Comparison of ENCODE assay signal across 28 cellular contexts in genomic region chr10:37682617-37683016, GRCh38.
"Had no signal": no experiment of that assay in that cellular context is flagged by ENCODE, and none has a peak within 500 bp of the region (broad histone marks: within the 10 kb centered on the region; RNA-seq: fewer than 3 reads in every experiment).

No MANE protein-coding gene starts in this region.

- H3K4me1 Mint-ChIP-seq: natural killer cell; nephron; neural progenitor cell; stimulated activated effector memory CD8-positive, alpha-beta T cell treated with anti-CD3 and anti-CD28 coated beads, Interleukin-12 subunit alpha, Interleukin-12 subunit beta, amount 100 ng/mL, for 72 hours; stimulated activated naive B cell treated with anti-CD40 and anti-IgM and Interleukin-4, amounts not matched to agents 10 μg/mL and 1 μg/mL and 100 μg/mL, for 72 hours had no signal

- H3K27ac ChIP-seq: neural progenitor cell, ovary, parathyroid adenoma, prostate gland, right lobe of liver, sigmoid colon, stomach, thoracic aorta, thyroid gland, tibial nerve, upper lobe of left lung, uterus had no signal

- H3K4me1 ChIP-seq: neural progenitor cell, parathyroid adenoma, prostate gland, right lobe of liver, sigmoid colon, stomach, thyroid gland, tibial nerve, upper lobe of left lung, uterus had no signal

- H3K4me3 Mint-ChIP-seq: naive thymus-derived CD4-positive, alpha-beta T cell; natural killer cell; nephron; neural progenitor cell; stimulated activated effector memory CD8-positive, alpha-beta T cell treated with anti-CD3 and anti-CD28 coated beads, Interleukin-12 subunit alpha, Interleukin-12 subunit beta, amount 100 ng/mL, for 72 hours; stimulated activated naive B cell treated with anti-CD40 and anti-IgM and Interleukin-4, amounts not matched to agents 10 μg/mL and 1 μg/mL and 100 μg/mL, for 72 hours; stimulated activated naive CD8-positive, alpha-beta T cell treated with anti-CD3 and anti-CD28 coated beads, Interleukin-15, Interleukin-2, amounts not matched to agents 100 ng/mL and 50 ng/mL, for 24 hours had no signal

- H3K36me3 ChIP-seq: neural progenitor cell, ovary, prostate gland, right lobe of liver, sigmoid colon, stomach, thoracic aorta, thyroid gland, tibial nerve, upper lobe of left lung, uterus had no signal

- H3K9me3 ChIP-seq: ovary, prostate gland, right lobe of liver, thoracic aorta, thyroid gland, uterus had no signal

- DNase-seq: naive thymus-derived CD4-positive, alpha-beta T cell; natural killer cell; occipital lobe; ovary; retina; right lobe of liver; sigmoid colon; small intestine; stimulated activated CD4-positive, alpha-beta T cell treated with anti-CD3 and anti-CD28 coated beads, Interleukin-15, amount 100 ng/mL, for 24 hours; stimulated activated CD4-positive, alpha-beta T cell treated with anti-CD3 and anti-CD28 coated beads, Interleukin-2, amount 100 ng/mL, for 24 hours; stimulated activated CD4-positive, alpha-beta T cell treated with anti-CD3 and anti-CD28 coated beads, Interleukin-2, amount 100 ng/mL, for 48 hours; stimulated activated CD4-positive, alpha-beta T cell treated with anti-CD3 and anti-CD28 coated beads, Interleukin-4, amount 100 ng/mL, for 24 hours; stimulated activated naive B cell treated with anti-CD40 and anti-IgM and Interleukin-4, amounts not matched to agents 10 μg/mL and 1 μg/mL and 100 μg/mL, for 72 hours; stimulated activated naive CD4-positive, alpha-beta T cell treated with Interleukin-2 at 50 U/mL for 16 hours; stomach; thyroid gland; trophoblast cell; uterus had no signal

- ATAC-seq: naive thymus-derived CD4-positive, alpha-beta T cell; natural killer cell; right cardiac atrium; right lobe of liver; stimulated activated effector memory CD8-positive, alpha-beta T cell treated with anti-CD3 and anti-CD28 coated beads, Interleukin-12 subunit alpha, Interleukin-12 subunit beta, amount 100 ng/mL, for 72 hours; stimulated activated naive B cell treated with anti-CD40 and anti-IgM and Interleukin-4, amounts not matched to agents 10 μg/mL and 1 μg/mL and 100 μg/mL, for 72 hours had no signal

- H3K27me3 ChIP-seq: neural progenitor cell, ovary, right lobe of liver, sigmoid colon, stomach, thyroid gland, tibial nerve, upper lobe of left lung, uterus had no signal

- H3K36me3 Mint-ChIP-seq: naive thymus-derived CD4-positive, alpha-beta T cell; natural killer cell; neural progenitor cell; stimulated activated effector memory CD8-positive, alpha-beta T cell treated with anti-CD3 and anti-CD28 coated beads, Interleukin-12 subunit alpha, Interleukin-12 subunit beta, amount 100 ng/mL, for 72 hours had no signal

- H3K4me3 ChIP-seq: neural progenitor cell, ovary, prostate gland, right lobe of liver, sigmoid colon, stomach, thoracic aorta, thyroid gland, tibial nerve, upper lobe of left lung, uterus had no signal

- H3K27ac Mint-ChIP-seq: naive thymus-derived CD4-positive, alpha-beta T cell; natural killer cell; nephron; neural progenitor cell; stimulated activated effector memory CD8-positive, alpha-beta T cell treated with anti-CD3 and anti-CD28 coated beads, Interleukin-12 subunit alpha, Interleukin-12 subunit beta, amount 100 ng/mL, for 72 hours; stimulated activated naive B cell treated with anti-CD40 and anti-IgM and Interleukin-4, amounts not matched to agents 10 μg/mL and 1 μg/mL and 100 μg/mL, for 72 hours; stimulated activated naive CD8-positive, alpha-beta T cell treated with anti-CD3 and anti-CD28 coated beads, Interleukin-15, Interleukin-2, amounts not matched to agents 100 ng/mL and 50 ng/mL, for 24 hours had no signal

- H3K27me3 Mint-ChIP-seq: stimulated activated naive B cell treated with anti-CD40 and anti-IgM and Interleukin-4, amounts not matched to agents 10 μg/mL and 1 μg/mL and 100 μg/mL, for 72 hours; stimulated activated naive CD8-positive, alpha-beta T cell treated with anti-CD3 and anti-CD28 coated beads, Interleukin-15, Interleukin-2, amounts not matched to agents 100 ng/mL and 50 ng/mL, for 24 hours had no signal
